In the genomic region with DNA sequence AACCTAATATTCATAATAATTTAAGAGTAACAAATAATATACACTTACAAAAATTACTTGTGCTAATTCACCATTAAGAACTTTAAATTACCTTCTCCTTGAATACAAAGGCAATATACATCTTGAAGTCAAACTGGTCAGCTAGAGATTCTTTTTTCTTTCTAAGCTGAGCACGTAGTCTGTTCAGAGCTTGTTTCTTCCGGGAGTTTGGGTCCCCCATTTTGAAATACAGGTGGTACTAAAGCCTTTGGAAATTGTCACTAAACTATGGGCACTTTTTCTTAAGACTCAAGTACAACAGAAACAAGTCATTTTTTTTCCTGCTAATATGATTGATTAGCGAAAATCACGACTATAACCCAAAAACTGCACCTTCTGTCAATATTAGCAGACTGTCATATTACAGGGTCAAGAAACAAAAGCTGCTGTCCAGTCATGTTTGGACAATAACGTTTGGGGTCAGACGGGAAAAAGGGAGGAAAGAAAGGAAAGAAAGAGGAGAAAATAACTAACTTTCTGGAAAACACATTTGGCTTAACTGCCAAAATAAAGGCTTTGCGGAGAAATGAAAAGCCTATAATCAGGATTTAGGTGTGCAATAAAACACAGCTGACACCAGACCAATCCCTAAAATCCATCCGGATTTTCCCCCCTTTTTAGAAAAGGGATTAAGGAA, we compare ENCODE assay signal across 1 cellular context.
A peak's percentile ranks its signal among the peaks of the same experiment; 100 is the strongest.
TF ChIP-seq lines count a peak whose summit lies in the region.

No MANE protein-coding gene starts in this region.

TF ChIP-seq in K562, 482 proteins besides CTCF, POLR2A, EP300 and RAD21:
- TF ChIP-seq MCM7 (IDR thresholded peaks at IDR 0.05) (no peak), ZNF639 (CRISPR knock-in tag; conservative IDR thresholded peaks at IDR 0.05 in 1 of 2, IDR thresholded peaks at IDR 0.05 in 1 of 2) (peak in 1 of 2 experiments; percentile 5; a peak in 1 of 4 replicates), NR0B1 (IDR thresholded peaks at IDR 0.05; ENCODE audit: partially characterized antibody) (no peak), ZNF766 (CRISPR knock-in tag; conservative IDR thresholded peaks at IDR 0.05) (no peak), ZNF347 (CRISPR knock-in tag; IDR thresholded peaks at IDR 0.05; ENCODE audit: low read depth) (0 out of 2 replicates have a peak, but pooled peaks have one; percentile 2), CGGBP1 (CRISPR knock-in tag; IDR thresholded peaks at IDR 0.05) (0 out of 2 replicates have a peak, but pooled peaks have one; percentile 23), CREBBP (IDR thresholded peaks at IDR 0.05; ENCODE audit: low read depth, low read length) (no peak), MNT (conservative IDR thresholded peaks at IDR 0.05) (peak in 1 of 2 experiments; percentile 15; a peak in 2 of 4 replicates), TAF9B (IDR thresholded peaks at IDR 0.05; ENCODE audit: partially characterized antibody) (no peak), TBL1XR1 (IDR thresholded peaks at IDR 0.05; ENCODE audit: low read length in 2 of 2) (no peak), CHD4 (IDR thresholded peaks at IDR 0.05; ENCODE audit: insufficient read depth, insufficient replicate concordance, low read depth, low read length, poor library complexity, severe bottlenecking) (no peak), ZNF79 (CRISPR knock-in tag; IDR thresholded peaks at IDR 0.05; ENCODE audit: low read depth) (no peak), MCM2 (IDR thresholded peaks at IDR 0.05; ENCODE audit: low read depth) (no peak), CBX5 (IDR thresholded peaks at IDR 0.05; ENCODE audit: borderline replicate concordance, low read depth) (no peak), ELF1 (tag; IDR thresholded peaks at IDR 0.05) (peak; percentile 40; the same call in 1 of the 2 replicates), ZNF644 (tag; IDR thresholded peaks at IDR 0.05; ENCODE audit: low read depth) (0 out of 2 replicates have a peak, but pooled peaks have one; percentile 14), ZSCAN29 (IDR thresholded peaks at IDR 0.05) (no peak), ZNF511 (CRISPR knock-in tag; IDR thresholded peaks at IDR 0.05) (no peak), SNRNP70 (optimal IDR thresholded peaks at IDR 0.05; ENCODE audit: low read depth, low read length) (no peak), HMG20A (CRISPR knock-in tag; conservative IDR thresholded peaks at IDR 0.05) (no peak), CHCHD3 (CRISPR knock-in tag; IDR thresholded peaks at IDR 0.05) (0 out of 2 replicates have a peak, but pooled peaks have one; percentile 34), YY1 (IDR thresholded peaks at IDR 0.05; ENCODE audit: borderline replicate concordance in 1 of 3, control insufficient read depth in 1 of 3, extremely low read depth in 1 of 3, insufficient read depth in 3 of 3, insufficient read length in 1 of 3, insufficient replicate concordance in 2 of 3, low read depth in 1 of 3, low read length in 2 of 3) (peak in 1 of 3 experiments; percentile 61), ZNF146 (CRISPR knock-in tag; IDR thresholded peaks at IDR 0.05; ENCODE audit: unreplicated experiment) (no peak), HSF4 (CRISPR knock-in tag; IDR thresholded peaks at IDR 0.05; ENCODE audit: borderline replicate concordance) (no peak), IFI16 (CRISPR knock-in tag; IDR thresholded peaks at IDR 0.05) (no peak), ZNF780A (CRISPR knock-in tag; IDR thresholded peaks at IDR 0.05) (no peak), NCOR1 (IDR thresholded peaks at IDR 0.05) (0 out of 2 replicates have a peak, but pooled peaks have one; percentile 5), MCM3 (IDR thresholded peaks at IDR 0.05) (no peak), ZNF3 (CRISPR knock-in tag; IDR thresholded peaks at IDR 0.05) (no peak), BHLHE40 (IDR thresholded peaks at IDR 0.05; ENCODE audit: low read length) (no peak), PRPF4 (IDR thresholded peaks at IDR 0.05; ENCODE audit: insufficient read depth, low read depth, low read length, poor library complexity, severe bottlenecking) (no peak), FOSL1 (tag; conservative IDR thresholded peaks at IDR 0.05) (peak; percentile 23; the same call in 1 of the 2 replicates), CHD1 (IDR thresholded peaks at IDR 0.05; ENCODE audit: low read length) (peak; percentile 35)
- TF ChIP-seq, protein P1, sequence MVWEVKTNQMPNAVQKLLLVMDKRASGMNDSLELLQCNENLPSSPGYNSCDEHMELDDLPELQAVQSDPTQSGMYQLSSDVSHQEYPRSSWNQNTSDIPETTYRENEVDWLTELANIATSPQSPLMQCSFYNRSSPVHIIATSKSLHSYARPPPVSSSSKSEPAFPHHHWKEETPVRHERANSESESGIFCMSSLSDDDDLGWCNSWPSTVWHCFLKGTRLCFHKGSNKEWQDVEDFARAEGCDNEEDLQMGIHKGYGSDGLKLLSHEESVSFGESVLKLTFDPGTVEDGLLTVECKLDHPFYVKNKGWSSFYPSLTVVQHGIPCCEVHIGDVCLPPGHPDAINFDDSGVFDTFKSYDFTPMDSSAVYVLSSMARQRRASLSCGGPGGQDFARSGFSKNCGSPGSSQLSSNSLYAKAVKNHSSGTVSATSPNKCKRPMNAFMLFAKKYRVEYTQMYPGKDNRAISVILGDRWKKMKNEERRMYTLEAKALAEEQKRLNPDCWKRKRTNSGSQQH (CRISPR knock-in tag; IDR thresholded peaks at IDR 0.05), result no peak
- TF ChIP-seq, protein P2, sequence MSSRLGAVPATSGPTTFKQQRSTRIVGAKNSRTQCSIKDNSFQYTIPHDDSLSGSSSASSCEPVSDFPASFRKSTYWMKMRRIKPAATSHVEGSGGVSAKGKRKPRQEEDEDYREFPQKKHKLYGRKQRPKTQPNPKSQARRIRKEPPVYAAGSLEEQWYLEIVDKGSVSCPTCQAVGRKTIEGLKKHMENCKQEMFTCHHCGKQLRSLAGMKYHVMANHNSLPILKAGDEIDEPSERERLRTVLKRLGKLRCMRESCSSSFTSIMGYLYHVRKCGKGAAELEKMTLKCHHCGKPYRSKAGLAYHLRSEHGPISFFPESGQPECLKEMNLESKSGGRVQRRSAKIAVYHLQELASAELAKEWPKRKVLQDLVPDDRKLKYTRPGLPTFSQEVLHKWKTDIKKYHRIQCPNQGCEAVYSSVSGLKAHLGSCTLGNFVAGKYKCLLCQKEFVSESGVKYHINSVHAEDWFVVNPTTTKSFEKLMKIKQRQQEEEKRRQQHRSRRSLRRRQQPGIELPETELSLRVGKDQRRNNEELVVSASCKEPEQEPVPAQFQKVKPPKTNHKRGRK (tag; IDR thresholded peaks at IDR 0.05), result peak; percentile 85
- TF ChIP-seq, protein P3, sequence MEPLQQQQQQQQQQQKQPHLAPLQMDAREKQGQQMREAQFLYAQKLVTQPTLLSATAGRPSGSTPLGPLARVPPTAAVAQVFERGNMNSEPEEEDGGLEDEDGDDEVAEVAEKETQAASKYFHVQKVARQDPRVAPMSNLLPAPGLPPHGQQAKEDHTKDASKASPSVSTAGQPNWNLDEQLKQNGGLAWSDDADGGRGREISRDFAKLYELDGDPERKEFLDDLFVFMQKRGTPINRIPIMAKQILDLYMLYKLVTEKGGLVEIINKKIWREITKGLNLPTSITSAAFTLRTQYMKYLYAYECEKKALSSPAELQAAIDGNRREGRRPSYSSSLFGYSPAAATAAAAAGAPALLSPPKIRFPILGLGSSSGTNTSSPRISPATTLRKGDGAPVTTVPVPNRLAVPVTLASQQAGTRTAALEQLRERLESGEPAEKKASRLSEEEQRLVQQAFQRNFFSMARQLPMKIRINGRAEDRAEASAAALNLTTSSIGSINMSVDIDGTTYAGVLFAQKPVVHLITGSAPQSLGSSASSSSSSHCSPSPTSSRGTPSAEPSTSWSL (CRISPR knock-in tag; IDR thresholded peaks at IDR 0.05; ENCODE audit: borderline replicate concordance), result no peak
- TF ChIP-seq, protein P4, sequence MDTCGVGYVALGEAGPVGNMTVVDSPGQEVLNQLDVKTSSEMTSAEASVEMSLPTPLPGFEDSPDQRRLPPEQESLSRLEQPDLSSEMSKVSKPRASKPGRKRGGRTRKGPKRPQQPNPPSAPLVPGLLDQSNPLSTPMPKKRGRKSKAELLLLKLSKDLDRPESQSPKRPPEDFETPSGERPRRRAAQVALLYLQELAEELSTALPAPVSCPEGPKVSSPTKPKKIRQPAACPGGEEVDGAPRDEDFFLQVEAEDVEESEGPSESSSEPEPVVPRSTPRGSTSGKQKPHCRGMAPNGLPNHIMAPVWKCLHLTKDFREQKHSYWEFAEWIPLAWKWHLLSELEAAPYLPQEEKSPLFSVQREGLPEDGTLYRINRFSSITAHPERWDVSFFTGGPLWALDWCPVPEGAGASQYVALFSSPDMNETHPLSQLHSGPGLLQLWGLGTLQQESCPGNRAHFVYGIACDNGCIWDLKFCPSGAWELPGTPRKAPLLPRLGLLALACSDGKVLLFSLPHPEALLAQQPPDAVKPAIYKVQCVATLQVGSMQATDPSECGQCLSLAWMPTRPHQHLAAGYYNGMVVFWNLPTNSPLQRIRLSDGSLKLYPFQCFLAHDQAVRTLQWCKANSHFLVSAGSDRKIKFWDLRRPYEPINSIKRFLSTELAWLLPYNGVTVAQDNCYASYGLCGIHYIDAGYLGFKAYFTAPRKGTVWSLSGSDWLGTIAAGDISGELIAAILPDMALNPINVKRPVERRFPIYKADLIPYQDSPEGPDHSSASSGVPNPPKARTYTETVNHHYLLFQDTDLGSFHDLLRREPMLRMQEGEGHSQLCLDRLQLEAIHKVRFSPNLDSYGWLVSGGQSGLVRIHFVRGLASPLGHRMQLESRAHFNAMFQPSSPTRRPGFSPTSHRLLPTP (IDR thresholded peaks at IDR 0.05; ENCODE audit: borderline replicate concordance, extremely low read depth, insufficient read length), result no peak
- TF ChIP-seq, protein P5, sequence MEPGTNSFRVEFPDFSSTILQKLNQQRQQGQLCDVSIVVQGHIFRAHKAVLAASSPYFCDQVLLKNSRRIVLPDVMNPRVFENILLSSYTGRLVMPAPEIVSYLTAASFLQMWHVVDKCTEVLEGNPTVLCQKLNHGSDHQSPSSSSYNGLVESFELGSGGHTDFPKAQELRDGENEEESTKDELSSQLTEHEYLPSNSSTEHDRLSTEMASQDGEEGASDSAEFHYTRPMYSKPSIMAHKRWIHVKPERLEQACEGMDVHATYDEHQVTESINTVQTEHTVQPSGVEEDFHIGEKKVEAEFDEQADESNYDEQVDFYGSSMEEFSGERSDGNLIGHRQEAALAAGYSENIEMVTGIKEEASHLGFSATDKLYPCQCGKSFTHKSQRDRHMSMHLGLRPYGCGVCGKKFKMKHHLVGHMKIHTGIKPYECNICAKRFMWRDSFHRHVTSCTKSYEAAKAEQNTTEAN (CRISPR knock-in tag; IDR thresholded peaks at IDR 0.05), result no peak
TF ChIP-seq in K562: peak in this region for 12.
